ENCODE assay signal across 8 cellular contexts in the genomic region with DNA sequence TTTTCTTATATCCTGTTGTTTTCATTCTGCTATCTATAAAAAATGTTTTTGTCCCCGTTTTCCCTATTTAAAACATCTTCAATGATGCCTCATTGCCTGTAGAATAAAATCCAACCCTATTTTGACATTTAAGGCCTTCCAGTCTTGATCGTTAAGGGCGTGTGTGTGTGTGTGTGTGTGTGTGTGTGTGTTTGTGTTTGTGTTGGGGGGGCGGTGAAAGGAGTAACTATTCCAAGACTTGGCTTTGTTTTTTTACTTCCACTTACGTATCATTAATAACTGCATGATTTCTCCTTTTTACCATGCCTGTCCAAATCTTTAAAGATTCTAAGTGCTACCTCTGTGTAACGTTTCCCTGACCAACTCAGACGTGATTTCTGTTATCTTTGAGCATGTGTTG.
A peak's percentile ranks its signal among the peaks of the same experiment; 100 is the strongest.
DNase-seq lines count a peak whose midpoint lies in the region; ATAC-seq and TF ChIP-seq lines count a peak whose summit lies in the region.

No MANE protein-coding gene starts in this region.

- TF ChIP-seq CTCF in fibroblast of pulmonary artery (IDR thresholded peaks at IDR 0.05; ENCODE audit: low read length, missing control alignments): no peak

- DNase-seq in NCI-H82 (lab: John Stamatoyannopoulos, UW): peak; percentile 44
- no peak for DNase-seq in NCI-H82 treated with DMSO at 0.1 percent for 48 hours (lab: John Stamatoyannopoulos, UW; ENCODE audit: unreplicated experiment)
- peak; percentile 12 for DNase-seq in SW480 (ENCODE audit: low spot score)
- DNase-seq in fibroblast of pulmonary artery (ENCODE audit: low read depth): peak; percentile 31
- DNase-seq in skeletal muscle cell (ENCODE audit: low read depth): no peak
- no peak for DNase-seq in RPMI8226

- no peak for ATAC-seq in GM21360 (IDR thresholded peaks at IDR 0.05; ENCODE audit: unreplicated experiment)
- ATAC-seq in HG02938 (IDR thresholded peaks at IDR 0.05; ENCODE audit: unreplicated experiment): no peak

- peak overlapping the region; percentile 97 for H3K4me3 ChIP-seq in fibroblast of pulmonary artery (replicated peaks; ENCODE audit: low read depth, low read length)
- H3K4me3 ChIP-seq in skeletal muscle cell (ENCODE audit: low read depth, low read length): peak overlapping the region; percentile 91

Comparison
In these comparisons a context has a peak if more than half of its experiments do, and no peak if none do; other contexts are left out.
1. DNase-seq: peak in NCI-H82 (single experiment), SW480 (single experiment) and fibroblast of pulmonary artery (single experiment); none in NCI-H82 treated with DMSO at 0.1 percent for 48 hours (single experiment), skeletal muscle cell (single experiment) and RPMI8226 (single experiment).